15 cellular contexts compared by ENCODE assay signal in the genomic region with DNA sequence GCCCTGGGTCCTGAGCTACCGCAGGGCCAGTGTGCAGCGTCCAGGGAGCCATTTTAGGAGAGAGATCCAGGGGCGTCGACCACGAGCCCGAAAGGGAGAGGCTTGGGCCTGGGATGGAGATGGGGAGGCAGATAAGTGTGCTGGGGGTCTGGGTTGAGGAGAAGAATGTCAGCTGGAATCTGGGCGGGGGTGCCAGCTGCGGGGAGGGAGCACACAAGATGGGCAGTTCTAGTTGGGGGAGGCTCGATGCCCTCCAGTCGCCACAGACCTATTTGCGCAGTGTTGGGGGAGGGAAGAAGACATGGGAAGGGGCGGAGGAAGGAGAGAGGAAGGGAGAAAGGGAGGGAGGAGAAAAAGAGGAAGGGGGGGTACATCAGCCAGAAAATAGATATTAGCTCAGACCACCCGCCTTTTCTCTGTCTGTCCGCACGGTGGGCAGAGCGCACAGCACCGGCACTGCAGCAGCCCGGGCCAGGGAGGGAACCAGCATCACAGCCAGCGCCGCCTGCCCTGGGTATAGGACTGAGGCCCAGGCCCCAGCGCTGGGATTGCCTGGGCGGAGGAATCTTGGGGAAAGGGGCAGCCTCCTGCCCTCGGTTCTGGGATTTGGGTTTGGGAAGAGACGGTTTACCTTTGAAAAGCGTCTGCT. TPM values are rescaled to one million over a fixed set of nuclear protein-coding genes. Genes with fewer than 3 reads are reported as not detected.
A peak's percentile ranks its signal among the peaks of the same experiment; 100 is the strongest.
DNase-seq lines count a peak whose midpoint lies in the region; ATAC-seq and TF ChIP-seq lines count a peak whose summit lies in the region.
"Had no signal": no experiment of that assay in that cellular context is flagged by ENCODE, and none has a peak within 500 bp of the region (broad histone marks: within the 10 kb centered on the region; RNA-seq: fewer than 3 reads in every experiment).

No MANE protein-coding gene starts in this region.

- H3K9me3 ChIP-seq in SK-N-MC (ENCODE audit: low read depth, low read length) (no peaks in the 10 kb centered on the region), thoracic aorta (no peaks in the 10 kb centered on the region)

- H3K4me3 ChIP-seq in SK-N-MC (peak overlapping the region; percentile 96), kidney epithelial cell (ENCODE audit: low read depth, low read length) (peak overlapping the region; percentile 63), thoracic aorta (peak overlapping the region; percentile 18)

- POLR2A ChIA-PET in activated naive CD8-positive, alpha-beta T cell treated with anti-CD3 and anti-CD28 coated beads, Interleukin-2, amount 10 ng/mL, durations not matched to agents 7 days and 5 days (lab: Charles Lee) = interaction anchor here (0.6 kb wide), 1 partner anchor 26 kb away, joined by 4 read pairs; no protein-coding TSS in a partner anchor

- TF ChIP-seq CTCF in kidney epithelial cell (IDR thresholded peaks at IDR 0.05; ENCODE audit: insufficient read depth, low read length, poor library complexity, severe bottlenecking) = no peak
- TF ChIP-seq CTCF in thoracic aorta (IDR thresholded peaks at IDR 0.05) = no peak

- peaks cover 2% of the 10 kb centered on the region for H3K36me3 Mint-ChIP-seq in activated naive CD8-positive, alpha-beta T cell treated with anti-CD3 and anti-CD28 coated beads, Interleukin-2, amount 10 ng/mL, durations not matched to agents 7 days and 5 days
- H3K36me3 Mint-ChIP-seq in activated naive CD8-positive, alpha-beta T cell treated with anti-CD3 and anti-CD28 coated beads, Interleukin-2, amount 50 U/mL, for 24 hours (ENCODE audit: low read depth) = peaks cover 5% of the 10 kb centered on the region

- no peak overlapping the region for H3K4me3 Mint-ChIP-seq in activated naive CD8-positive, alpha-beta T cell treated with anti-CD3 and anti-CD28 coated beads, Interleukin-2, amount 10 ng/mL, durations not matched to agents 7 days and 5 days
- no peak overlapping the region for H3K4me3 Mint-ChIP-seq in activated naive CD8-positive, alpha-beta T cell treated with anti-CD3 and anti-CD28 coated beads, Interleukin-2, amount 50 U/mL, for 24 hours

- H3K9ac ChIP-seq in SK-N-MC (ENCODE audit: insufficient read length) = peak overlapping the region; percentile 89

- H3K27ac Mint-ChIP-seq in activated naive CD8-positive, alpha-beta T cell treated with anti-CD3 and anti-CD28 coated beads, Interleukin-2, amount 10 ng/mL, durations not matched to agents 7 days and 5 days = peak overlapping the region; percentile 75
- H3K27ac Mint-ChIP-seq in activated naive CD8-positive, alpha-beta T cell treated with anti-CD3 and anti-CD28 coated beads, Interleukin-2, amount 50 U/mL, for 24 hours = no peak overlapping the region

- ATAC-seq in activated naive CD8-positive, alpha-beta T cell treated with anti-CD3 and anti-CD28 coated beads, Interleukin-2, amount 10 ng/mL, durations not matched to agents 7 days and 5 days (ENCODE audit: low read depth) = no peak
- no peak for ATAC-seq in activated naive CD8-positive, alpha-beta T cell treated with anti-CD3 and anti-CD28 coated beads, Interleukin-2, amount 50 U/mL, for 24 hours
- ATAC-seq in thoracic aorta (ENCODE audit: insufficient number of reproducible peaks, low FRiP score, low read depth) = no peak

- H3K4me1 ChIP-seq in thoracic aorta (ENCODE audit: control insufficient read depth in 1 of 2, low read depth in 2 of 2) = peaks cover 12 to 25% of the 10 kb centered on the region in 2 donors

- peaks cover 82% of the 10 kb centered on the region for H3K27me3 Mint-ChIP-seq in activated naive CD8-positive, alpha-beta T cell treated with anti-CD3 and anti-CD28 coated beads, Interleukin-2, amount 10 ng/mL, durations not matched to agents 7 days and 5 days
- peaks cover 86% of the 10 kb centered on the region for H3K27me3 Mint-ChIP-seq in activated naive CD8-positive, alpha-beta T cell treated with anti-CD3 and anti-CD28 coated beads, Interleukin-2, amount 50 U/mL, for 24 hours

- H3K4me1 Mint-ChIP-seq in activated naive CD8-positive, alpha-beta T cell treated with anti-CD3 and anti-CD28 coated beads, Interleukin-2, amount 10 ng/mL, durations not matched to agents 7 days and 5 days = peaks cover 9% of the 10 kb centered on the region
- H3K4me1 Mint-ChIP-seq in activated naive CD8-positive, alpha-beta T cell treated with anti-CD3 and anti-CD28 coated beads, Interleukin-2, amount 50 U/mL, for 24 hours = peaks cover 21% of the 10 kb centered on the region

- peaks cover 15% of the 10 kb centered on the region for H3K36me3 ChIP-seq in SK-N-MC (ENCODE audit: insufficient read depth, low read length)
- H3K36me3 ChIP-seq in kidney epithelial cell (ENCODE audit: control insufficient read depth, insufficient read depth, low read length) = no peaks in the 10 kb centered on the region
- H3K36me3 ChIP-seq in thoracic aorta = no peaks in the 10 kb centered on the region
- H3K36me3 ChIP-seq: spleen had no signal

- H3K27ac ChIP-seq in SK-N-MC = peak overlapping the region; percentile 96
- H3K27ac ChIP-seq in thoracic aorta = no peak overlapping the region
- H3K27ac ChIP-seq: spleen had no signal

- no peak for DNase-seq in activated naive CD8-positive, alpha-beta T cell treated with anti-CD3 and anti-CD28 coated beads, Interleukin-2, amount 10 ng/mL, durations not matched to agents 7 days and 5 days
- no peak for DNase-seq in activated naive CD8-positive, alpha-beta T cell treated with anti-CD3 and anti-CD28 coated beads, Interleukin-2, amount 50 U/mL, for 24 hours
- no peak for DNase-seq in SK-N-MC (ENCODE audit: low read depth, low spot score)
- DNase-seq in kidney epithelial cell (ENCODE audit: low read depth) = no peak
- no peak for DNase-seq in thoracic aorta (ENCODE audit: low spot score)
- no peak for DNase-seq in Kasumi-1 (lab: John Stamatoyannopoulos, UW)
- no peak for DNase-seq in GDM1 (lab: John Stamatoyannopoulos, UW)
- no peak for DNase-seq in NAMALWA (ENCODE audit: low spot score)
- DNase-seq: activated CD8-positive, alpha-beta memory T cell treated with anti-CD3 and anti-CD28 coated beads, Interleukin-2, amount 50 U/mL, for 4 hours; C1 segment of cervical spinal cord; hippocampal formation; PC-3; spleen had no signal

- peaks cover 23% of the 10 kb centered on the region for H3K27me3 ChIP-seq in kidney epithelial cell (ENCODE audit: control insufficient read depth, insufficient read depth, low read length)
- H3K27me3 ChIP-seq in thoracic aorta (replicated peaks; ENCODE audit: insufficient read depth) = peaks cover 52% of the 10 kb centered on the region

- H3K9me3 Mint-ChIP-seq in activated naive CD8-positive, alpha-beta T cell treated with anti-CD3 and anti-CD28 coated beads, Interleukin-2, amount 10 ng/mL, durations not matched to agents 7 days and 5 days = peaks cover 2% of the 10 kb centered on the region
- peaks cover 4% of the 10 kb centered on the region for H3K9me3 Mint-ChIP-seq in activated naive CD8-positive, alpha-beta T cell treated with anti-CD3 and anti-CD28 coated beads, Interleukin-2, amount 50 U/mL, for 24 hours

RNA-seq across cellular contexts. Expression of a gene that starts 1.9 kb away (rescaled TPM):
- not detected for total RNA-seq in activated naive CD8-positive, alpha-beta T cell treated with anti-CD3 and anti-CD28 coated beads, Interleukin-2, amount 10 ng/mL, durations not matched to agents 7 days and 5 days
- 5.4 and 16.3 TPM in 2 replicates for total RNA-seq in kidney epithelial cell
- total RNA-seq in thoracic aorta = not detected
- total RNA-seq: endothelial cell of umbilical vein, HT-29, PC-3, spleen had no signal

RNA-seq across cellular contexts. Expression of a gene that starts 5.6 kb away (rescaled TPM):
- total RNA-seq in activated naive CD8-positive, alpha-beta T cell treated with anti-CD3 and anti-CD28 coated beads, Interleukin-2, amount 10 ng/mL, durations not matched to agents 7 days and 5 days = not detected
- total RNA-seq in kidney epithelial cell = not detected in 2 replicates
- not detected for total RNA-seq in thoracic aorta
- total RNA-seq: endothelial cell of umbilical vein, PC-3, spleen had no signal

RNA-seq across cellular contexts. Expression of a gene that starts 11.4 kb away (rescaled TPM):
- not detected for total RNA-seq in activated naive CD8-positive, alpha-beta T cell treated with anti-CD3 and anti-CD28 coated beads, Interleukin-2, amount 10 ng/mL, durations not matched to agents 7 days and 5 days
- total RNA-seq in kidney epithelial cell (5.1 and 5.6 TPM in 2 replicates), thoracic aorta (not detected)
- total RNA-seq: endothelial cell of umbilical vein, HT-29, PC-3, spleen had no signal

RNA-seq across cellular contexts. Expression of a gene that starts 12.7 kb away (rescaled TPM):
- total RNA-seq in activated naive CD8-positive, alpha-beta T cell treated with anti-CD3 and anti-CD28 coated beads, Interleukin-2, amount 10 ng/mL, durations not matched to agents 7 days and 5 days = not detected
- total RNA-seq in kidney epithelial cell (not detected in 2 replicates), thoracic aorta (not detected)
- total RNA-seq: endothelial cell of umbilical vein, spleen had no signal

RNA-seq across cellular contexts. Expression of a gene that starts 17.3 kb away (rescaled TPM):
- not detected for total RNA-seq in activated naive CD8-positive, alpha-beta T cell treated with anti-CD3 and anti-CD28 coated beads, Interleukin-2, amount 10 ng/mL, durations not matched to agents 7 days and 5 days
- total RNA-seq in kidney epithelial cell (11.6 and 12.2 TPM in 2 replicates), thoracic aorta (1 to 10 TPM in 1 of 2 donors, not detected in 1; 1.4 TPM)
- total RNA-seq: HT-29, PC-3 had no signal

Comparison
In these comparisons a context has a peak if more than half of its experiments do, and no peak if none do; other contexts are left out.
1. H3K4me3 ChIP-seq: peak in every context shown above with its lines; median percentile 96 in SK-N-MC; 63 in kidney epithelial cell; 18 in thoracic aorta.